Comparison of ENCODE assay signal across 10 cellular contexts in genomic region chr14:55780156-55780946, GRCh38.
A peak's percentile ranks its signal among the peaks of the same experiment; 100 is the strongest.
DNase-seq lines count a peak whose midpoint lies in the region; ATAC-seq, FAIRE-seq and TF ChIP-seq lines count a peak whose summit lies in the region.
"Had no signal": no experiment of that assay in that cellular context is flagged by ENCODE, and none has a peak within 500 bp of the region (broad histone marks: within the 10 kb centered on the region; RNA-seq: fewer than 3 reads in every experiment).

No MANE protein-coding gene starts in this region.

- no peak overlapping the region for H3K9ac ChIP-seq in liver (ENCODE audit: low read depth in 1 of 2, low read length in 2 of 2)
- H3K9ac ChIP-seq in HepG2 (ENCODE audit: insufficient read depth, low read depth, low read length): no peak overlapping the region

- POLR2A ChIA-PET in HepG2 (lab: Yijun Ruan, JAX) (no interaction called here), GM10248 (lab: Yijun Ruan, JAX) (no interaction called here)

- 53% methylated on average over 8 of the region's 8 CpGs for WGBS in liver
- WGBS in HepG2 (ENCODE audit: low lambda C conversion rate): 34% methylated on average over 8 of the region's 8 CpGs
- WGBS in aorta, 2 donors: 4 to 5% methylated on average over 8 of the region's 8 CpGs

- no peak for FAIRE-seq in HepG2 (lab: Jason Lieb, UNC)

- no peaks in the 10 kb centered on the region for H3K27me3 ChIP-seq in liver (ENCODE audit: control insufficient read depth in 4 of 4, insufficient read depth in 4 of 4, low read length in 3 of 4)
- no peaks in the 10 kb centered on the region for H3K27me3 ChIP-seq in HepG2 (ENCODE audit: control insufficient read depth in 1 of 2, insufficient read depth in 2 of 2, low read length in 2 of 2)
- no peaks in the 10 kb centered on the region for H3K27me3 ChIP-seq in aorta (ENCODE audit: control insufficient read depth in 1 of 2, insufficient read depth in 2 of 2, low read length in 1 of 2)

- intact Hi-C loops in HepG2 (cut with micrococcal nuclease; ENCODE audit: unreplicated experiment): no loop called here
- intact Hi-C loops in aorta (cut with DNase I): no loop called here
- intact Hi-C loops in posterior cingulate gyrus (cut with DNase I): no loop called here

- no peak for TF ChIP-seq POLR2A in HepG2 (IDR thresholded peaks at IDR 0.05; ENCODE audit: insufficient read depth in 1 of 2, low read depth in 2 of 2, low read length in 2 of 2)

- TF ChIP-seq RAD21 in liver (IDR thresholded peaks at IDR 0.05) (no peak), HepG2 (CRISPR knock-in tag; IDR thresholded peaks at IDR 0.05) (no peak)

- no peaks in the 10 kb centered on the region for H3K36me3 ChIP-seq in liver (ENCODE audit: control insufficient read depth in 4 of 4, insufficient read depth in 3 of 4, low read depth in 1 of 4, low read length in 3 of 4)
- H3K36me3 ChIP-seq in HepG2 (replicated peaks in 1 of 2; ENCODE audit: control insufficient read depth in 1 of 2, insufficient read depth in 2 of 2, low read length in 2 of 2): no peaks in the 10 kb centered on the region
- no peaks in the 10 kb centered on the region for H3K36me3 ChIP-seq in aorta (ENCODE audit: control insufficient read depth in 1 of 2, insufficient read depth in 2 of 2, low read length in 1 of 2)

- no peak for DNase-seq in HepG2 (ENCODE audit: low spot score)
- DNase-seq in choroid plexus epithelial cell (ENCODE audit: low read depth): peak; percentile 96
- DNase-seq in left lobe of liver (ENCODE audit: low spot score): no peak
- peak; percentile 62 to 76 for DNase-seq in aorta
- no peak for DNase-seq in NCI-H1930 (lab: John Stamatoyannopoulos, UW)
- no peak for DNase-seq in posterior cingulate gyrus
- DNase-seq in GM10248 (ENCODE audit: extremely low spot score): no peak
- DNase-seq: NCI-H1105, T-helper 9 cell had no signal

- CTCF ChIA-PET in HepG2 (lab: Yijun Ruan, JAX; ENCODE audit: low intra/inter-chr PET ratio, low total read pairs) (no interaction called here), GM10248 (lab: Yijun Ruan, JAX) (interaction anchor here (1.1 kb wide), 1 partner anchor 20 kb away, joined by 4 read pairs; no protein-coding TSS in a partner anchor)

- H3K27ac ChIP-seq in liver (ENCODE audit: low read depth in 1 of 2, low read length in 2 of 2) (no peak overlapping the region), HepG2 (ENCODE audit: extremely low read length, insufficient read depth, low read length) (no peak overlapping the region), aorta (ENCODE audit: low read depth in 1 of 2, low read length in 2 of 2) (peak overlapping the region; percentile 15 to 32)

- TF ChIP-seq EP300 in HepG2 (IDR thresholded peaks at IDR 0.05; ENCODE audit: low read depth in 2 of 2, low read length in 2 of 2): no peak
- no peak for TF ChIP-seq EP300 in HepG2 (CRISPR knock-in tag; IDR thresholded peaks at IDR 0.05; ENCODE audit: borderline replicate concordance)

- H3K4me1 ChIP-seq in liver (ENCODE audit: control insufficient read depth in 4 of 4, insufficient read depth in 4 of 4, low read length in 3 of 4) (no peaks in the 10 kb centered on the region), HepG2 (ENCODE audit: insufficient read depth, low read length) (no peaks in the 10 kb centered on the region), aorta (ENCODE audit: control insufficient read depth in 1 of 2, insufficient read depth in 2 of 2, low read length in 2 of 2) (no peaks in the 10 kb centered on the region)

- no peaks in the 10 kb centered on the region for H3K79me2 ChIP-seq in HepG2 (ENCODE audit: insufficient read depth, low read length)

- H3K9me3 ChIP-seq in liver (ENCODE audit: control insufficient read depth in 4 of 4, low read length in 3 of 4) (no peaks in the 10 kb centered on the region), HepG2 (ENCODE audit: low read length) (no peaks in the 10 kb centered on the region), aorta (ENCODE audit: control insufficient read depth, low read length) (no peaks in the 10 kb centered on the region)

- H4K20me1 ChIP-seq in HepG2 (ENCODE audit: insufficient read depth, low read length): no peaks in the 10 kb centered on the region

- ATAC-seq in HepG2: no peak
- peak; percentile 26 for ATAC-seq in left lobe of liver
- ATAC-seq in aorta (ENCODE audit: low FRiP score): peak; percentile 73

- in situ Hi-C loops in HepG2 (cut with HindIII; ENCODE audit: extremely low pct_ligation_motif_present, low pct_unique_long_range_greater_than_20kb): no loop called here

- H3K4me3 ChIP-seq in liver (ENCODE audit: low read depth in 1 of 3, low read length in 3 of 3) (no peak overlapping the region), HepG2 (replicated peaks in 1 of 3; ENCODE audit: insufficient read depth in 1 of 3, low read depth in 2 of 3, low read length in 3 of 3) (no peak overlapping the region), choroid plexus epithelial cell (ENCODE audit: low read depth, low read length) (no peak overlapping the region), aorta (ENCODE audit: low read length in 2 of 2) (no peak overlapping the region)

- no peak for TF ChIP-seq CTCF in liver (IDR thresholded peaks at IDR 0.05; ENCODE audit: low read depth, low read length, missing input control)
- no peak for TF ChIP-seq CTCF in HepG2 (CRISPR knock-in tag; IDR thresholded peaks at IDR 0.05)
- no peak for TF ChIP-seq CTCF in choroid plexus epithelial cell (conservative IDR thresholded peaks at IDR 0.05; ENCODE audit: low read depth, low read length)
- TF ChIP-seq CTCF in GM10248 (IDR thresholded peaks at IDR 0.05; ENCODE audit: control extremely low read depth, extremely low read depth, low read depth, missing control alignments): no peak

- H2AFZ ChIP-seq in HepG2 (ENCODE audit: low read length): no peak overlapping the region

- H3K4me2 ChIP-seq in HepG2 (ENCODE audit: low read depth, low read length): no peak overlapping the region

- no TSS peak for BruUV-seq in HepG2 (replicated peaks; lab: Mats Ljungman, UMichigan)

TF ChIP-seq in liver, 16 proteins besides CTCF, POLR2A, EP300 and RAD21:
- peak; percentile 34 for TF ChIP-seq NR2F2 (IDR thresholded peaks at IDR 0.05)
- TF ChIP-seq JUND (IDR thresholded peaks at IDR 0.05): no peak
TF ChIP-seq in liver: peak in this region for 1.

TF ChIP-seq in HepG2, 621 proteins besides CTCF, POLR2A, EP300 and RAD21:
- TF ChIP-seq ETV6 (CRISPR knock-in tag; conservative IDR thresholded peaks at IDR 0.05): no peak
- TF ChIP-seq BCLAF1 (IDR thresholded peaks at IDR 0.05): no peak

Comparison
In these comparisons a context has a peak if more than half of its experiments do, and no peak if none do; other contexts are left out.
1. H3K27ac ChIP-seq: peak in aorta (2 of 2); none in liver (0 of 2) and HepG2 (single experiment).
2. DNase-seq: peak in choroid plexus epithelial cell (single experiment) and aorta (2 of 2); none in HepG2 (single experiment), left lobe of liver (single experiment), NCI-H1930 (0 of 2), posterior cingulate gyrus (0 of 10) and GM10248 (single experiment).